In genomic region chr1:31214316-31215082, GRCh38 we compare ENCODE assay signal across 18 cellular contexts. TPM values are rescaled to one million over a fixed set of nuclear protein-coding genes. Genes with fewer than 3 reads are reported as not detected.
A peak's percentile ranks its signal among the peaks of the same experiment; 100 is the strongest.
DNase-seq lines count a peak whose midpoint lies in the region; ATAC-seq and TF ChIP-seq lines count a peak whose summit lies in the region.
"Had no signal": no experiment of that assay in that cellular context is flagged by ENCODE, and none has a peak within 500 bp of the region (broad histone marks: within the 10 kb centered on the region; RNA-seq: fewer than 3 reads in every experiment).

No MANE protein-coding gene starts in this region.

- no peak overlapping the region for H3K27ac ChIP-seq in HCT116 (ENCODE audit: low read depth, low read length)
- no peak overlapping the region for H3K27ac ChIP-seq in osteoblast (ENCODE audit: low read depth, low read length)
- peak overlapping the region in 23 of 59 donors; percentile 4 to 97 (median 73) for H3K27ac ChIP-seq in dorsolateral prefrontal cortex
- H3K27ac ChIP-seq: SK-N-MC, suprapubic skin had no signal

- TF ChIP-seq POLR2A in HCT116 (IDR thresholded peaks at IDR 0.05; ENCODE audit: borderline replicate concordance, extremely low read depth, insufficient read depth, insufficient read length) = no peak

- no peak overlapping the region for H3K9ac ChIP-seq in HCT116 (ENCODE audit: low read length)

- RAD21 ChIA-PET in HCT116 (lab: Charles Lee; ENCODE audit: low non-redundant PET in 1 of 2, low total read pairs in 2 of 2, uncharacterized antibody in 2 of 2, unreplicated experiment in 2 of 2) = no interaction called here

- no peak overlapping the region for H2AFZ ChIP-seq in HCT116 (ENCODE audit: low read depth, low read length, poor library complexity, severe bottlenecking)
- H2AFZ ChIP-seq in osteoblast (ENCODE audit: low read length) = no peak overlapping the region

- H4K20me1 ChIP-seq in HCT116 (ENCODE audit: insufficient read depth) (no peaks in the 10 kb centered on the region), osteoblast (ENCODE audit: insufficient read depth, low read length) (no peaks in the 10 kb centered on the region)

- no peak for TF ChIP-seq RAD21 in HCT116 (IDR thresholded peaks at IDR 0.05; ENCODE audit: low read depth)

- TF ChIP-seq CTCF in HCT116 (IDR thresholded peaks at IDR 0.05 in 2 of 3, conservative IDR thresholded peaks at IDR 0.05 in 1 of 3; ENCODE audit: borderline replicate concordance in 1 of 3, insufficient read depth in 1 of 3, low read depth in 2 of 3, low read length in 2 of 3) (peak in 2 of 3 experiments; percentile 35 to 53; a peak in 4 of 6 replicates), epithelial cell of proximal tubule (conservative IDR thresholded peaks at IDR 0.05; ENCODE audit: low read depth, low read length) (peak; percentile 17), osteoblast (IDR thresholded peaks at IDR 0.05; ENCODE audit: extremely low read depth, low read depth, low read length) (peak; percentile 9), dorsolateral prefrontal cortex (IDR thresholded peaks at IDR 0.05 in 54 of 56, conservative IDR thresholded peaks at IDR 0.05 in 2 of 56; ENCODE audit: low read depth in 1 of 56, partially characterized antibody in 56 of 56) (no peak)

- H3K4me3 ChIP-seq in HCT116 (replicated peaks in 1 of 2; ENCODE audit: low read depth in 1 of 2, low read length in 2 of 2) (no peak overlapping the region), epithelial cell of proximal tubule (ENCODE audit: low read depth, low read length) (no peak overlapping the region), osteoblast (ENCODE audit: insufficient read depth, low read length) (no peak overlapping the region), dorsolateral prefrontal cortex (no peak overlapping the region)
- H3K4me3 ChIP-seq: adrenal gland, SK-N-MC, suprapubic skin had no signal

- H3K4me1 ChIP-seq in HCT116 (ENCODE audit: control insufficient read depth in 1 of 2, insufficient read depth in 2 of 2, low read length in 2 of 2) (no peaks in the 10 kb centered on the region; a peak in 1 of 4 replicates), osteoblast (ENCODE audit: insufficient read depth, low read length) (no peaks in the 10 kb centered on the region)

- H3K9me2 ChIP-seq in HCT116 (ENCODE audit: insufficient read depth) = no peaks in the 10 kb centered on the region

- H3K4me2 ChIP-seq in HCT116 (ENCODE audit: low read length) (no peak overlapping the region), osteoblast (ENCODE audit: insufficient read depth, low read length) (no peak overlapping the region)

- CTCF ChIA-PET in HCT116 (lab: Charles Lee) = no interaction called here

- no TSS peak for BruUV-seq in HCT116 (replicated peaks; lab: Mats Ljungman, UMichigan)

- ATAC-seq in HCT116 = peak; percentile 83
- ATAC-seq: left cardiac atrium had no signal

- H3K36me3 ChIP-seq in HCT116 (ENCODE audit: control insufficient read depth in 1 of 2, insufficient read depth in 2 of 2, low read length in 2 of 2) (no peaks in the 10 kb centered on the region), osteoblast (ENCODE audit: insufficient read depth, low read length) (no peaks in the 10 kb centered on the region)
- H3K36me3 ChIP-seq: adrenal gland, suprapubic skin had no signal

- DNase-seq in HCT116 (ENCODE audit: low read depth, low spot score) = no peak
- DNase-seq in RPMI8226 = peak; percentile 38
- no peak for DNase-seq in epithelial cell of proximal tubule (ENCODE audit: low read depth)
- DNase-seq in osteoblast (ENCODE audit: insufficient read length, low spot score, missing footprints) = no peak
- DNase-seq in NCI-H345 treated with DMSO at 0.1 percent for 48 hours (lab: John Stamatoyannopoulos, UW; ENCODE audit: unreplicated experiment) = no peak
- DNase-seq in H4 (ENCODE audit: low spot score) = no peak
- DNase-seq in dorsolateral prefrontal cortex = no peak
- DNase-seq: activated CD4-positive, alpha-beta T cell treated with anti-CD3 and anti-CD28 coated beads for 1 hour; activated gamma-delta T cell; AML-193; Karpas-422; left cardiac atrium; NCI-H1105 treated with DMSO at 0.1 percent for 48 hours; NCI-H2171; T1000 had no signal

- intact Hi-C loops in HCT116 (cut with micrococcal nuclease) (no loop called here), dorsolateral prefrontal cortex (cut with DNase I) (no loop called here)

- no peaks in the 10 kb centered on the region for H3K9me3 ChIP-seq in HCT116 (ENCODE audit: control insufficient read depth in 1 of 2, insufficient read depth in 1 of 2, low read depth in 1 of 2, low read length in 2 of 2)
- H3K9me3 ChIP-seq in osteoblast (ENCODE audit: low read depth, low read length) = peaks cover 2% of the 10 kb centered on the region
- H3K9me3 ChIP-seq: adrenal gland, suprapubic skin had no signal

- H3K27me3 ChIP-seq in HCT116 (ENCODE audit: insufficient read depth, low read length) = no peaks in the 10 kb centered on the region
- peaks cover 9% of the 10 kb centered on the region for H3K27me3 ChIP-seq in osteoblast (ENCODE audit: insufficient read depth, low read length)
- H3K27me3 ChIP-seq in dorsolateral prefrontal cortex = no peaks in the 10 kb centered on the region
- H3K27me3 ChIP-seq: adrenal gland had no signal

- POLR2A ChIA-PET in HCT116 (lab: Charles Lee) = no interaction called here

- no peaks in the 10 kb centered on the region for H3K79me2 ChIP-seq in HCT116 (ENCODE audit: insufficient read depth, low read length)
- no peaks in the 10 kb centered on the region for H3K79me2 ChIP-seq in osteoblast (ENCODE audit: insufficient read depth, low read length)

TF ChIP-seq in HCT116, 20 proteins besides CTCF, POLR2A, EP300 and RAD21:
- TF ChIP-seq EZH2 (IDR thresholded peaks at IDR 0.05) (no peak), ZBTB33 (IDR thresholded peaks at IDR 0.05; ENCODE audit: extremely low read depth, insufficient replicate concordance, low read length) (no peak), FOSL1 (IDR thresholded peaks at IDR 0.05; ENCODE audit: low read depth) (no peak)
TF ChIP-seq in HCT116: peak in this region for 0.

RNA-seq across cellular contexts. Expression of gene NKAIN1, which starts 25.2 kb away (rescaled TPM):
- total RNA-seq in HCT116 (2021; ENCODE audit: unreplicated experiment) = 1.1 TPM
- polyA plus RNA-seq in HCT116 (2012) = 0.88 and 2.0 TPM in 2 replicates
- 0.81 and 0.94 TPM in 2 replicates for total RNA-seq in epithelial cell of proximal tubule
- not detected in 2 replicates for total RNA-seq in osteoblast
- 0.68 and 0.76 TPM in 2 replicates for total RNA-seq in H4 (2014; rRNA removed; shearing (Covaris generic))
- 10 to 100 TPM in 84 of 120 experiments, 1 to 10 TPM in 36; 3.6 to 42.1 (median 11.7) TPM for total RNA-seq in dorsolateral prefrontal cortex

Comparison
In these comparisons a context has a peak if more than half of its experiments do, and no peak if none do; other contexts are left out.
1. CTCF ChIP-seq: peak in HCT116 (2 of 3), epithelial cell of proximal tubule (single experiment) and osteoblast (single experiment); none in dorsolateral prefrontal cortex (0 of 56).